ENCODE assay signal across 8 cellular contexts in the genomic region with DNA sequence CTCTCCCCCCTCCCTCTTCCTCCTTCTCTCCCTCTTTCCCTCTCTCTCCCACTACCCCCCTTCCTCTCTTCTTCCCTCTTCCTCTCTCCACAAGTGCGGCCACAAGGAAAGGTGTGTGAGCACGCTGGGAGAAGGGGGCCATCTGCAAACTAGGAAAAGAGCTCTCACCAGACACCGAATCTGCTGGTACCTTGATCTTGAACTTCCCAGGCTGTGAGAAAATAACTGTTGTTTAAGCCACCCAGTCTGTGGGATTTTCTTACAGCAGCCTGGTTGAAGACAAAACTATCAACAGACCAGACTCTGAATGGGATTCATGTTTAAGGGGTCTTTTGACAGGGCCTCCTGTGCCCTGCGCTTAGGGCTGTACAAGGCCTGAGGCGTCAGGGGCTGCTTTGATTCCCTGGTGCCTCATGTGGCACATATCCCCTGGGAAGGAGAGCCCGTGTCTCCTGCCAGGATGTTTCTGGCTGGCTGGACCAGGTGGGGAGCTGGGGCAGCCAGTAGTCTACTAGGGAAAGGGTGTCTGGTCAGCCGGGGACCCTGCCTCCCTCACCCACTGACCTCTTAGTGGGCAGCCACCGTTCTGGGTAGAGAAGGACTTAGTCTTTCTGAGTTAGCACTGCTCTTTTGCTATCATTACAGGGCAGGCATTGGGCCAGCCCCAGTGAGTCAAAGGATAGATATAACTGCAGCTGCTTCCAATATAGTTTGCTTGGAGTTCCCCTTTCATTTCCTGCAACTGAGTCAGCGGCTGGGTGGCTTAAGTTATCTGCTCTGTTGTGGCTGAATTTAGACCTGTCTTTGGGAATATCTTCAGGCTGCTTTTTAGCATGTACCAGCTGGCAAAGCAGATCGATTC. TPM values are rescaled to one million over a fixed set of nuclear protein-coding genes. Genes with fewer than 3 reads are reported as not detected.
DNase-seq lines count a peak whose midpoint lies in the region; ATAC-seq lines count a peak whose summit lies in the region.

No MANE protein-coding gene starts in this region.

- DNase-seq in activated CD4-positive, alpha-beta T cell treated with anti-CD3 and anti-CD28 coated beads for 48 hours: peak; percentile 61
- no peak for DNase-seq in activated CD4-positive, alpha-beta T cell treated with anti-CD3 and anti-CD28 coated beads, Interleukin-2, amount 50 U/mL, for 1 hour
- peak; percentile 17 to 70 for DNase-seq in activated naive CD4-positive, alpha-beta T cell treated with anti-CD3 and anti-CD28 coated beads, Interleukin-2, amount 50 U/mL, for 72 hours (ENCODE audit: low spot score in 2 of 2)
- DNase-seq in hepatic stellate cell (ENCODE audit: low spot score): peak; percentile 57
- DNase-seq in stimulated activated CD4-positive, alpha-beta T cell treated with anti-CD3 and anti-CD28 coated beads, Interleukin-1b, Interleukin-23, amount 100 ng/mL, for 48 hours: peak; percentile 53
- no peak for DNase-seq in DMS79 treated with DMSO at 0.1 percent for 48 hours (lab: John Stamatoyannopoulos, UW)

- peaks cover 0 to 18% of the 10 kb centered on the region in 2 donors for H3K36me3 Mint-ChIP-seq in activated naive CD4-positive, alpha-beta T cell treated with anti-CD3 and anti-CD28 coated beads, Interleukin-2, amount 50 U/mL, for 72 hours

- no peaks in the 10 kb centered on the region for H3K9me3 Mint-ChIP-seq in activated naive CD4-positive, alpha-beta T cell treated with anti-CD3 and anti-CD28 coated beads, Interleukin-2, amount 50 U/mL, for 72 hours

- peak overlapping the region; percentile 27 to 69 for H3K27ac Mint-ChIP-seq in activated naive CD4-positive, alpha-beta T cell treated with anti-CD3 and anti-CD28 coated beads, Interleukin-2, amount 50 U/mL, for 72 hours

- ATAC-seq in HG03565 (IDR thresholded peaks at IDR 0.05; ENCODE audit: unreplicated experiment) (peak; percentile 51), GM19467 (IDR thresholded peaks at IDR 0.05; ENCODE audit: unreplicated experiment) (no peak)
- ATAC-seq in activated naive CD4-positive, alpha-beta T cell treated with anti-CD3 and anti-CD28 coated beads, Interleukin-2, amount 50 U/mL, for 72 hours: peak; percentile 94 to 97

RNA-seq across cellular contexts. Expression of a gene that starts 6.2 kb away (rescaled TPM):
- total RNA-seq in activated naive CD4-positive, alpha-beta T cell treated with anti-CD3 and anti-CD28 coated beads, Interleukin-2, amount 50 U/mL, for 72 hours: 10 to 100 TPM in 1 of 2 donors, 1 to 10 TPM in 1; 4.8 to 10.7 TPM

Comparison
In these comparisons a context has a peak if more than half of its experiments do, and no peak if none do; other contexts are left out.
1. DNase-seq: peak in activated CD4-positive, alpha-beta T cell treated with anti-CD3 and anti-CD28 coated beads for 48 hours (single experiment), activated naive CD4-positive, alpha-beta T cell treated with anti-CD3 and anti-CD28 coated beads, Interleukin-2, amount 50 U/mL, for 72 hours (2 of 2), hepatic stellate cell (single experiment) and stimulated activated CD4-positive, alpha-beta T cell treated with anti-CD3 and anti-CD28 coated beads, Interleukin-1b, Interleukin-23, amount 100 ng/mL, for 48 hours (single experiment); none in activated CD4-positive, alpha-beta T cell treated with anti-CD3 and anti-CD28 coated beads, Interleukin-2, amount 50 U/mL, for 1 hour (single experiment) and DMS79 treated with DMSO at 0.1 percent for 48 hours (single experiment).